In the genomic region with DNA sequence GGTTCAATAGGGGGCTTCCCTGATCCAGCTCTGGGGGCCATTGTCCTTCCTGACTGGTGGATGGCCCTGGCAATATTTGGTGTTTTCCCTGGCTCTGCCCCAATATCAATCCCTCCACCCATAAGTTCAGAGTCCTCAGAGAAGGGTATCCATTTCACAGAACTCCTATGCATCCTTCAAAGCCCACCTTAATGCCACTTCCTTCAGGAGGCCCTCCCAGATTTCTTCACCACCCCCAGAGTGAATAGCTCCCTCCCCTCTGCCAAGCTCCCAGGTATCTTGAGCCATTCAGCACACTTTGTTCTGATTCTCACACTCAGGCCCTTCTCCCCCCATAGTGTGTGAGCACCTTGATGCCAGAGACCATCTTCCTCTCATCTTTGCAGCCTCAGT, we compare ENCODE assay signal across 17 cellular contexts. TPM values are rescaled to one million over a fixed set of nuclear protein-coding genes. Genes with fewer than 3 reads are reported as not detected.
A peak's percentile ranks its signal among the peaks of the same experiment; 100 is the strongest.
DNase-seq lines count a peak whose midpoint lies in the region; ATAC-seq and TF ChIP-seq lines count a peak whose summit lies in the region.
"Had no signal": no experiment of that assay in that cellular context is flagged by ENCODE, and none has a peak within 500 bp of the region (broad histone marks: within the 10 kb centered on the region; RNA-seq: fewer than 3 reads in every experiment).

No MANE protein-coding gene starts in this region.

- peaks cover 11% of the 10 kb centered on the region for H3K4me1 Mint-ChIP-seq in activated naive CD8-positive, alpha-beta T cell treated with anti-CD3 and anti-CD28 coated beads, Interleukin-2, amount 50 U/mL, for 24 hours
- H3K4me1 Mint-ChIP-seq: activated naive CD4-positive, alpha-beta T cell treated with anti-CD3 and anti-CD28 coated beads, Interleukin-2, amount 50 U/mL, for 24 hours; immature natural killer cell had no signal

- no peak overlapping the region for H3K27ac Mint-ChIP-seq in activated naive CD8-positive, alpha-beta T cell treated with anti-CD3 and anti-CD28 coated beads, Interleukin-2, amount 50 U/mL, for 24 hours
- H3K27ac Mint-ChIP-seq: activated naive CD4-positive, alpha-beta T cell treated with anti-CD3 and anti-CD28 coated beads, Interleukin-2, amount 50 U/mL, for 24 hours; immature natural killer cell; stimulated activated naive CD8-positive, alpha-beta T cell treated with anti-CD3 and anti-CD28 coated beads, Interleukin-15, Interleukin-2, amounts not matched to agents 100 ng/mL and 50 ng/mL, for 24 hours had no signal

- H4K12ac ChIP-seq in trophoblast cell (ENCODE audit: low read depth, low read length) = no peak overlapping the region

- H3K79me2 ChIP-seq in trophoblast cell (ENCODE audit: control insufficient read depth, insufficient read depth, low read length, poor library complexity) = peaks cover 3% of the 10 kb centered on the region

- H2AK5ac ChIP-seq in trophoblast cell (ENCODE audit: low read length) = no peak overlapping the region

- no peak overlapping the region for H2BK120ac ChIP-seq in trophoblast cell (ENCODE audit: insufficient read depth, low read length, poor library complexity)

- H3K27me3 ChIP-seq in heart left ventricle (no peaks in the 10 kb centered on the region), esophagus squamous epithelium (peaks cover 0 to 4% (median 0%) of the 10 kb centered on the region in 4 donors), trophoblast cell (ENCODE audit: insufficient read depth, low read length) (no peaks in the 10 kb centered on the region), upper lobe of right lung (no peaks in the 10 kb centered on the region)
- H3K27me3 ChIP-seq: SJSA1 had no signal

- H3K23ac ChIP-seq in trophoblast cell (ENCODE audit: low read length) = no peak overlapping the region

- no peak overlapping the region for H3K14ac ChIP-seq in trophoblast cell (ENCODE audit: low read length)

- no peak overlapping the region for H4K8ac ChIP-seq in trophoblast cell (ENCODE audit: low read depth, low read length)

- H2BK5ac ChIP-seq in trophoblast cell (ENCODE audit: low read depth, low read length, poor library complexity) = no peak overlapping the region

- no peaks in the 10 kb centered on the region for H3K9me3 Mint-ChIP-seq in activated naive CD8-positive, alpha-beta T cell treated with anti-CD3 and anti-CD28 coated beads, Interleukin-2, amount 50 U/mL, for 24 hours
- H3K9me3 Mint-ChIP-seq: activated naive CD4-positive, alpha-beta T cell treated with anti-CD3 and anti-CD28 coated beads, Interleukin-2, amount 50 U/mL, for 24 hours; immature natural killer cell; stimulated activated naive CD8-positive, alpha-beta T cell treated with anti-CD3 and anti-CD28 coated beads, Interleukin-15, Interleukin-2, amounts not matched to agents 100 ng/mL and 50 ng/mL, for 24 hours had no signal

- H3K4me3 Mint-ChIP-seq in activated naive CD8-positive, alpha-beta T cell treated with anti-CD3 and anti-CD28 coated beads, Interleukin-2, amount 50 U/mL, for 24 hours = no peak overlapping the region
- H3K4me3 Mint-ChIP-seq: activated naive CD4-positive, alpha-beta T cell treated with anti-CD3 and anti-CD28 coated beads, Interleukin-2, amount 50 U/mL, for 24 hours; immature natural killer cell; stimulated activated naive CD8-positive, alpha-beta T cell treated with anti-CD3 and anti-CD28 coated beads, Interleukin-15, Interleukin-2, amounts not matched to agents 100 ng/mL and 50 ng/mL, for 24 hours had no signal

- H4K91ac ChIP-seq in trophoblast cell (ENCODE audit: low read depth, low read length) = no peak overlapping the region

- no peak for TF ChIP-seq POLR2A in heart left ventricle (IDR thresholded peaks at IDR 0.05)
- TF ChIP-seq POLR2A in esophagus squamous epithelium (IDR thresholded peaks at IDR 0.05) = no peak

- peaks cover 23% of the 10 kb centered on the region for H3K79me1 ChIP-seq in trophoblast cell (ENCODE audit: low read length)

- H3K36me3 ChIP-seq in heart left ventricle (no peaks in the 10 kb centered on the region), esophagus squamous epithelium (no peaks in the 10 kb centered on the region), trophoblast cell (ENCODE audit: control insufficient read depth in 1 of 2, insufficient read depth in 2 of 2, low read length in 2 of 2) (no peaks in the 10 kb centered on the region), upper lobe of right lung (no peaks in the 10 kb centered on the region)
- H3K36me3 ChIP-seq: SJSA1 had no signal

- peaks cover 13% of the 10 kb centered on the region for H3K27me3 Mint-ChIP-seq in activated naive CD8-positive, alpha-beta T cell treated with anti-CD3 and anti-CD28 coated beads, Interleukin-2, amount 50 U/mL, for 24 hours

- peak overlapping the region; percentile 1 for H2BK12ac ChIP-seq in trophoblast cell (ENCODE audit: low read length)

- H2AFZ ChIP-seq in trophoblast cell (ENCODE audit: insufficient read depth, low read length, poor library complexity) = no peak overlapping the region

- no peak overlapping the region for H3K4ac ChIP-seq in trophoblast cell (ENCODE audit: low read depth, low read length)

- peaks cover 0 to 78% (median 29%) of the 10 kb centered on the region in 12 donors for H3K4me1 ChIP-seq in heart left ventricle
- peaks cover 0 to 68% (median 20%) of the 10 kb centered on the region in 3 donors for H3K4me1 ChIP-seq in esophagus squamous epithelium
- peaks cover 24 to 33% of the 10 kb centered on the region in 2 experiments for H3K4me1 ChIP-seq in trophoblast cell (ENCODE audit: control insufficient read depth in 1 of 2, insufficient read depth in 2 of 2, low read length in 2 of 2)
- H3K4me1 ChIP-seq in upper lobe of right lung = peaks cover 4% of the 10 kb centered on the region

- intact Hi-C loops in heart left ventricle (cut with DNase I) = no loop called here
- intact Hi-C loops in cardiac septum (cut with DNase I) = no loop called here
- intact Hi-C loops in esophagus squamous epithelium (cut with DNase I) = loop anchor here (5.0 kb wide), 1 partner anchor 77 kb away; no protein-coding TSS in a partner anchor
- intact Hi-C loops in upper lobe of right lung (cut with DNase I) = no loop called here

- H3K4me2 ChIP-seq in trophoblast cell (ENCODE audit: low read length) = no peak overlapping the region

- H3K36me3 Mint-ChIP-seq in activated naive CD8-positive, alpha-beta T cell treated with anti-CD3 and anti-CD28 coated beads, Interleukin-2, amount 50 U/mL, for 24 hours (ENCODE audit: low read depth) = no peaks in the 10 kb centered on the region
- H3K36me3 Mint-ChIP-seq: activated naive CD4-positive, alpha-beta T cell treated with anti-CD3 and anti-CD28 coated beads, Interleukin-2, amount 50 U/mL, for 24 hours; immature natural killer cell had no signal

- H3K4me3 ChIP-seq in heart left ventricle (peak overlapping the region in 6 of 12 donors; percentile 45 to 91 (median 73)), esophagus squamous epithelium (peak overlapping the region in 1 of 4 donors; percentile 69), trophoblast cell (ENCODE audit: low read depth, low read length) (no peak overlapping the region), upper lobe of right lung (no peak overlapping the region)
- H3K4me3 ChIP-seq: SJSA1 had no signal

- TF ChIP-seq CTCF in heart left ventricle (IDR thresholded peaks at IDR 0.05) (no peak), esophagus squamous epithelium (IDR thresholded peaks at IDR 0.05) (no peak), upper lobe of right lung (IDR thresholded peaks at IDR 0.05) (no peak)

- no peak for DNase-seq in heart left ventricle
- no peak for DNase-seq in cardiac septum (ENCODE audit: low spot score)
- DNase-seq in esophagus squamous epithelium (lab: John Stamatoyannopoulos, UW) = no peak
- DNase-seq in trophoblast cell = no peak
- no peak for DNase-seq in upper lobe of right lung
- no peak for DNase-seq in activated naive CD8-positive, alpha-beta T cell treated with anti-CD3 and anti-CD28 coated beads, Interleukin-2, amount 50 U/mL, for 24 hours
- no peak for DNase-seq in activated CD8-positive, alpha-beta memory T cell treated with anti-CD3 and anti-CD28 coated beads for 24 hours
- no peak for DNase-seq in HUDEP-2 (lab: John Stamatoyannopoulos, UW; ENCODE audit: unreplicated experiment in 76 of 76)
- DNase-seq: cortex of kidney, GDM1, immature natural killer cell, NCI-H187 treated with DMSO at 0.1 percent for 48 hours had no signal

- ATAC-seq in heart left ventricle (no peak), upper lobe of right lung (no peak)
- ATAC-seq in activated naive CD8-positive, alpha-beta T cell treated with anti-CD3 and anti-CD28 coated beads, Interleukin-2, amount 50 U/mL, for 24 hours = no peak

- H3K9me3 ChIP-seq in heart left ventricle = no peaks in the 10 kb centered on the region
- H3K9me3 ChIP-seq in esophagus squamous epithelium = no peaks in the 10 kb centered on the region
- peaks cover 2% of the 10 kb centered on the region for H3K9me3 ChIP-seq in trophoblast cell (ENCODE audit: insufficient read depth, low read depth, low read length)
- H3K9me3 ChIP-seq in upper lobe of right lung = no peaks in the 10 kb centered on the region
- H3K9me3 ChIP-seq: SJSA1 had no signal

- no peak overlapping the region for H3K18ac ChIP-seq in trophoblast cell (ENCODE audit: low read length)

- H3K9ac ChIP-seq in trophoblast cell (ENCODE audit: low read length) = peak overlapping the region; percentile 1

- H3K27ac ChIP-seq in heart left ventricle (peak overlapping the region in 11 of 12 donors; percentile 79 to 100 (median 94)), esophagus squamous epithelium (peak overlapping the region in 3 of 4 donors; percentile 83 to 92 (median 84)), trophoblast cell (ENCODE audit: low read depth, low read length) (no peak overlapping the region), upper lobe of right lung (peak overlapping the region; percentile 31)
- H3K27ac ChIP-seq: SJSA1 had no signal

RNA-seq across cellular contexts. Expression of a gene that starts 5.8 kb away (rescaled TPM):
- total RNA-seq in heart left ventricle (10 to 100 TPM; 13.0 to 88.5 (median 25.3) TPM), cardiac septum (23.9 TPM), esophagus squamous epithelium (100 to 1,000 TPM in 1 of 4 donors, 10 to 100 TPM in 2, 1 to 10 TPM in 1; 1.1 to 101 (median 26.3) TPM), upper lobe of right lung (113 TPM)
- polyA plus RNA-seq in heart left ventricle = 10 to 100 TPM; 18.2 to 83.1 TPM
- 13.5 and 14.3 TPM in 2 replicates for polyA plus RNA-seq in trophoblast cell (2013)
- total RNA-seq: H4, myocyte, SJSA1 had no signal

RNA-seq across cellular contexts. Expression of a gene that starts 13.9 kb away (rescaled TPM):
- total RNA-seq in heart left ventricle = 10 to 100 TPM in 7 of 9 donors, 1 to 10 TPM in 2; 3.5 to 27.7 (median 15.9) TPM
- polyA plus RNA-seq in heart left ventricle = 10 to 100 TPM in 1 of 2 donors, 1 to 10 TPM in 1; 3.6 to 11.3 TPM
- total RNA-seq in cardiac septum = 17.3 TPM
- 100 to 1,000 TPM; 345 to 663 (median 433) TPM for total RNA-seq in esophagus squamous epithelium
- polyA plus RNA-seq in trophoblast cell (2013) = 307 and 320 TPM in 2 replicates
- 231 TPM for total RNA-seq in upper lobe of right lung
- total RNA-seq: SJSA1 had no signal

RNA-seq across cellular contexts. Expression of a gene that starts 26.4 kb away (rescaled TPM):
- 1 to 10 TPM in 1 of 9 donors, under 1 TPM in 6, not detected in 2; 0.11 to 1.2 (median 0.37) TPM for total RNA-seq in heart left ventricle
- under 1 TPM; 0.12 to 0.23 TPM for polyA plus RNA-seq in heart left ventricle
- total RNA-seq in cardiac septum = 0.51 TPM
- total RNA-seq in esophagus squamous epithelium = 1 to 10 TPM in 1 of 4 donors, under 1 TPM in 1, not detected in 2; 0.44 to 2.5 TPM
- polyA plus RNA-seq in trophoblast cell (2013) = 1.3 and 1.4 TPM in 2 replicates
- total RNA-seq in upper lobe of right lung = not detected
- polyA plus RNA-seq: immature natural killer cell had no signal

RNA-seq across cellular contexts. Expression of a gene that starts 53.6 kb away (rescaled TPM):
- total RNA-seq in heart left ventricle (10 to 100 TPM in 5 of 9 donors, 1 to 10 TPM in 3, not detected in 1; 3.5 to 73.1 (median 11.5) TPM), cardiac septum (2.0 TPM), esophagus squamous epithelium (100 to 1,000 TPM; 354 to 843 (median 469) TPM), upper lobe of right lung (63.0 TPM)
- 10 to 100 TPM; 12.2 to 54.2 TPM for polyA plus RNA-seq in heart left ventricle
- 3.7 and 4.0 TPM in 2 replicates for polyA plus RNA-seq in trophoblast cell (2013)
- total RNA-seq: H4, myocyte, SJSA1 had no signal
